7 cellular contexts compared by ENCODE assay signal in genomic region chr9:136538599-136539426, GRCh38. TPM values are rescaled to one million over a fixed set of nuclear protein-coding genes. Genes with fewer than 3 reads are reported as not detected.
DNase-seq lines count a peak whose midpoint lies in the region; ATAC-seq and TF ChIP-seq lines count a peak whose summit lies in the region.

No MANE protein-coding gene starts in this region.

- no peaks in the 10 kb centered on the region for H3K9me3 Mint-ChIP-seq in activated CD4-positive, alpha-beta T cell treated with anti-CD3 and anti-CD28 coated beads for 36 hours (ENCODE audit: low read depth)

- peak overlapping the region; percentile 65 for H3K4me3 Mint-ChIP-seq in activated CD4-positive, alpha-beta T cell treated with anti-CD3 and anti-CD28 coated beads for 36 hours

- H3K4me1 Mint-ChIP-seq in activated CD4-positive, alpha-beta T cell treated with anti-CD3 and anti-CD28 coated beads for 36 hours = peaks cover 77% of the 10 kb centered on the region

- TF ChIP-seq CTCF in epithelial cell of esophagus (IDR thresholded peaks at IDR 0.05; ENCODE audit: insufficient read depth, low read depth, low read length, missing control alignments) = no peak

- no peaks in the 10 kb centered on the region for H3K27me3 Mint-ChIP-seq in activated CD4-positive, alpha-beta T cell treated with anti-CD3 and anti-CD28 coated beads for 36 hours

- H3K36me3 Mint-ChIP-seq in activated CD4-positive, alpha-beta T cell treated with anti-CD3 and anti-CD28 coated beads for 36 hours (ENCODE audit: low read depth) = peaks cover 35% of the 10 kb centered on the region

- H3K4me3 ChIP-seq in epithelial cell of esophagus (ENCODE audit: low read length) = peak overlapping the region; percentile 7

- POLR2A ChIA-PET in activated CD4-positive, alpha-beta T cell treated with anti-CD3 and anti-CD28 coated beads for 36 hours (lab: Charles Lee) = interaction anchor here (0.7 to 2.3 kb wide), 8 partner anchors 8 to 548 kb away, joined by 3 to 13 read pairs (median 4); partner anchors contain the start of gene MAN1B1

- peak overlapping the region; percentile 99 for H3K27ac Mint-ChIP-seq in activated CD4-positive, alpha-beta T cell treated with anti-CD3 and anti-CD28 coated beads for 36 hours

- peak; percentile 89 for DNase-seq in activated CD4-positive, alpha-beta T cell treated with anti-CD3 and anti-CD28 coated beads for 36 hours
- DNase-seq in epithelial cell of esophagus (ENCODE audit: low read depth) (peak; percentile 60), NCI-H1694 treated with DMSO at 0.1 percent for 48 hours (lab: John Stamatoyannopoulos, UW) (no peak), AG08395 (ENCODE audit: low spot score) (no peak), NCI-H226 (no peak)
- peak in 3 of 4 experiments; percentile 50 to 69 (median 61) for DNase-seq in stimulated activated CD4-positive, alpha-beta T cell treated with anti-CD3 and anti-CD28 coated beads, Interleukin-1b, Interleukin-23, amount 100 ng/mL, for 24 hours (ENCODE audit: low read depth in 4 of 4, low spot score in 1 of 4)

- CTCF ChIA-PET in activated CD4-positive, alpha-beta T cell treated with anti-CD3 and anti-CD28 coated beads for 36 hours (lab: Charles Lee) = interaction anchor here (0.7 to 3.6 kb wide), 9 partner anchors 9 to 426 kb away, joined by 3 to 14 read pairs (median 4); no protein-coding TSS in a partner anchor

- peak; percentile 40 for ATAC-seq in HG03135 (IDR thresholded peaks at IDR 0.05; ENCODE audit: unreplicated experiment)
- peak; percentile 77 for ATAC-seq in activated CD4-positive, alpha-beta T cell treated with anti-CD3 and anti-CD28 coated beads for 36 hours

- intact Hi-C loops in activated CD4-positive, alpha-beta T cell treated with anti-CD3 and anti-CD28 coated beads for 36 hours (cut with DNase I, micrococcal nuclease) = loop anchor here (1.0 to 2.0 kb wide), 7 partner anchors 56 to 578 kb away; partner anchors contain the start of genes SEC16A (in 2 of the 2), DNLZ (in 1 of the 2), SNAPC4 (in 1 of the 2) and TRAF2 (in 1 of the 2)

RNA-seq across cellular contexts. Expression of gene NOTCH1, which starts 7.0 kb away (rescaled TPM):
- total RNA-seq in activated CD4-positive, alpha-beta T cell treated with anti-CD3 and anti-CD28 coated beads for 36 hours = 10 to 100 TPM; 70.0 to 79.4 TPM

RNA-seq across cellular contexts. Expression of gene SEC16A, which starts 56.0 kb away (rescaled TPM):
- total RNA-seq in activated CD4-positive, alpha-beta T cell treated with anti-CD3 and anti-CD28 coated beads for 36 hours = 10 to 100 TPM; 62.7 TPM

Comparison
In these comparisons a context has a peak if more than half of its experiments do, and no peak if none do; other contexts are left out.
1. DNase-seq: peak in activated CD4-positive, alpha-beta T cell treated with anti-CD3 and anti-CD28 coated beads for 36 hours (single experiment), epithelial cell of esophagus (single experiment) and stimulated activated CD4-positive, alpha-beta T cell treated with anti-CD3 and anti-CD28 coated beads, Interleukin-1b, Interleukin-23, amount 100 ng/mL, for 24 hours (3 of 4); none in NCI-H1694 treated with DMSO at 0.1 percent for 48 hours (single experiment), AG08395 (single experiment) and NCI-H226 (single experiment).